8 cellular contexts compared by ENCODE assay signal in the genomic region with DNA sequence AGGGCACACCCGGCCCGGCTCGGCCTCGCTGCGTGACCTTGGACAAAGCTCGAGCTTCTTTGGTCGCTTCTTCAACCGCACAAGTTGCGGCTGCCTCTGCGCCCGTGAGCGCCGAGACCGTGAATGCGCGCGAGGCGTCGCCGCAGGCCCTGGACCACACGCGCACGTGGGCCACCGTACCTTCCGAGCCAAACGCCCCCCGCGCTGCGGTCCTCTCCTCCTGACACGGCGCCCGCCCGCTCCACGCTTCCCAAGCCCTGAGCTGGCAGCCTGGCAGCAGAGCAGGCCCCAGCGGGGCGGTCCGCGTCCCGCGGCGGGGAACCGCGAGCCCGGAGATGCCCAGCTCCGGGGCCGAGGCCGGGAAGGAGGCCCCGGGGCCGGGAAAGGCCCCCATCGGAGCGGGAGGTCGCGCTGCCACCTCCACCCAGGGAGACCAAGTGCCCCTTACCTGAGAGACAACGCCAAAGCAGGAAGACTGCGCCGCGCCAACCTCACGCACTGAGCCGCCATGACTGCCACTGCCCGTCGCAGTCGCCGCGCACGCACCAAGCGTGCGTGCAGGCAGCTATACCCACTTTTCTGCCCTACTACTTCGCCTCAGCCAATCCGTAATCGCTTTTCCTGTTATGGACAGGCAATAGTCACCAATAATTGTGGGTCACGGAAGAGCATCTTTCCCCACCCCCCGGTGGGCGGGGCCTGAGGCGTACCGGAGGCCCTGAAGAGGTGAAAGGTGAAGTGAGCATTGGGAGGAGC. TPM values are rescaled to one million over a fixed set of nuclear protein-coding genes. Genes with fewer than 3 reads are reported as not detected.
DNase-seq lines count a peak whose midpoint lies in the region; ATAC-seq, FAIRE-seq and TF ChIP-seq lines count a peak whose summit lies in the region.

TSS of gene GRPEL1 (minus strand) at position 542 of the 756 bp plus-strand sequence. CDS start at position 510, 32 bp downstream.

- in situ Hi-C loops in GM13976 (cut with MboI; ENCODE audit: low sequenced_read_pairs, unreplicated experiment) = loop anchor here (10.0 kb wide), 1 partner anchor 353 kb away; the partner anchor contains the start of gene BLOC1S4

- peak; percentile 35 for FAIRE-seq in urothelium cell line (lab: Jason Lieb, UNC)

- no peaks in the 10 kb centered on the region for H3K9me2 ChIP-seq in SU-DHL-6 (replicated peaks; ENCODE audit: insufficient read depth, low read length)

- H3K27me3 ChIP-seq in SU-DHL-6 (ENCODE audit: low read length) = no peaks in the 10 kb centered on the region

- intact Hi-C loops in left cardiac atrium (cut with DNase I) = loop anchor here in 1 of 2 donors (5.0 kb wide), 1 partner anchor 80 kb away; no protein-coding TSS in a partner anchor
- intact Hi-C loops in posterior cingulate gyrus (cut with DNase I) = loop anchor here (1.0 to 10.0 kb wide), 3 partner anchors 24 to 283 kb away; partner anchors contain the start of genes KIAA0232, TADA2B and TBC1D14

- peak within 1 kb of the TSS; percentile 94 for H3K4me2 ChIP-seq in SU-DHL-6 (ENCODE audit: low read depth, low read length, poor library complexity, severe bottlenecking)

- peak within 1 kb of the TSS; percentile 77 for H2AFZ ChIP-seq in SU-DHL-6 (ENCODE audit: low read depth, low read length, severe bottlenecking)

- peaks cover 43% of the 10 kb centered on the region for H3K79me2 ChIP-seq in SU-DHL-6 (ENCODE audit: insufficient read depth, low read length)

- H3K9ac ChIP-seq in SU-DHL-6 (ENCODE audit: low read length) = peak within 1 kb of the TSS; percentile 89

- peak within 1 kb of the TSS; percentile 57 for H3K27ac ChIP-seq in SU-DHL-6 (ENCODE audit: low read depth, low read length)

- H3K9me3 ChIP-seq in SU-DHL-6 (ENCODE audit: insufficient read depth, low read length) = no peaks in the 10 kb centered on the region

- H3K4me3 ChIP-seq in SU-DHL-6 (ENCODE audit: insufficient read depth, low read length, poor library complexity, severe bottlenecking) = peak within 1 kb of the TSS; percentile 88

- TF ChIP-seq CTCF in GM13976 (IDR thresholded peaks at IDR 0.05; ENCODE audit: borderline replicate concordance, control extremely low read depth, extremely low read depth, insufficient read depth, missing control alignments) = no peak
- no peak for TF ChIP-seq CTCF in SU-DHL-6 (IDR thresholded peaks at IDR 0.05; ENCODE audit: insufficient read depth, low read length, poor library complexity, severe bottlenecking)

- ATAC-seq in HG02763 (IDR thresholded peaks at IDR 0.05; ENCODE audit: unreplicated experiment) = peak; percentile 92
- ATAC-seq in left cardiac atrium = peak; percentile 97 to 98

- peaks cover 7% of the 10 kb centered on the region; the same call in 1 of the 2 replicates for H3K36me3 ChIP-seq in SU-DHL-6 (ENCODE audit: low read length)

- H3F3A ChIP-seq in SU-DHL-6 (ENCODE audit: insufficient read depth) = no peaks in the 10 kb centered on the region

- H4K20me1 ChIP-seq in SU-DHL-6 (ENCODE audit: low read depth, low read length) = no peaks in the 10 kb centered on the region; the same call in 1 of the 2 replicates

- peak; percentile 99 for DNase-seq in GM13976 (ENCODE audit: low spot score)
- DNase-seq in NCI-H1417 (lab: John Stamatoyannopoulos, UW) = peak; percentile 99 to 100 (median 100)
- DNase-seq in amygdala (lab: John Stamatoyannopoulos, UW) = peak in 55 of 56 donors; percentile 84 to 100 (median 98)
- peak; percentile 99 for DNase-seq in left cardiac atrium
- peak; percentile 98 to 100 (median 99) for DNase-seq in posterior cingulate gyrus
- peak; percentile 94 for DNase-seq in urothelium cell line (ENCODE audit: low spot score)

RNA-seq across cellular contexts. Expression of gene GRPEL1, which starts in this region (rescaled TPM):
- total RNA-seq in left cardiac atrium = 10 to 100 TPM; 35.6 to 46.1 TPM

Comparison
In these comparisons a context has a peak if more than half of its experiments do, and no peak if none do; other contexts are left out.
1. Peak in every context shown above with its lines: DNase-seq, ATAC-seq, H3K4me3 ChIP-seq and H3K27ac ChIP-seq.